In the genomic region with DNA sequence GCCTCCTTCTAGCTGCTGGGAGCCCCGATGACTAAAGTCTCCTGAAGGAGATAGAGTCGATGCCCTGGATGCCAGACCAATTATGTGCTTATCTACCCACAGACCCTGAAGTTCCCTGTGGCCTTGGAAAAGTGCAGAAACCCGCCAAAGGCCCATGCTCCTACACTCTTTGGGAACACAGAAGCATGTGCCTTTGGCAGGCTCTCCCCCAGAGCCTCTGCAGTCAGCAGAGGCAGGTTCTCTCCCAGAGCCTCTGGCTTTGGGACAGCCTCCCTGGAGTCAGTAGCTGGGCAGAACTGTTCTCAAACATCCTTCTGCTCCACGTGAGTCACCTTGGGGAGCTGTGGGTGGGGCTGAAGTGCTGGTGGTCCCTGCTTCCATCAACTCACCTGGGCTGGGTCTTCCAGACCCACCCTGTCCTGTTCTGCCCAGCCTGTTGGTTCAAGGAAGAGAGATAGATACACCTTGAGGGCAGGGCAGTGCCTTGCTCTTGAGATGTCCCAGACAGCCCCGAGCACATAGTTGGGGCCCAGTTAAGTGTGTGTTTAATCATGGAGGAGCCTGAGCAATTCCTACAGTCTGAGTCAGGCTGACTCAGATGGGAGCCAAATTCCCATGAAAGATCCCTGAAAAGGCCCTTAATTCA, we compare ENCODE assay signal across 13 cellular contexts. TPM values are rescaled to one million over a fixed set of nuclear protein-coding genes. Genes with fewer than 3 reads are reported as not detected.
DNase-seq lines count a peak whose midpoint lies in the region; ATAC-seq and TF ChIP-seq lines count a peak whose summit lies in the region.
"Had no signal": no experiment of that assay in that cellular context is flagged by ENCODE, and none has a peak within 500 bp of the region (broad histone marks: within the 10 kb centered on the region; RNA-seq: fewer than 3 reads in every experiment).

No MANE protein-coding gene starts in this region.

- H3K27ac ChIP-seq in body of pancreas, result peak overlapping the region; percentile 89 to 95 (median 92)
- no peak overlapping the region for H3K27ac ChIP-seq in CD4-positive, alpha-beta memory T cell (ENCODE audit: low read depth, low read length)

- intact Hi-C loops in body of pancreas (cut with DNase I), result no loop called here
- intact Hi-C loops in CD4-positive, alpha-beta memory T cell (cut with micrococcal nuclease), result no loop called here

- H3K36me3 ChIP-seq in body of pancreas (replicated peaks in 1 of 2; ENCODE audit: insufficient read depth in 1 of 2, low read depth in 2 of 2), result no peaks in the 10 kb centered on the region
- H3K36me3 ChIP-seq in CD4-positive, alpha-beta memory T cell (ENCODE audit: insufficient read depth, low read length), result no peaks in the 10 kb centered on the region

- ATAC-seq in stimulated activated naive CD8-positive, alpha-beta T cell treated with anti-CD3 and anti-CD28 coated beads, Interleukin-15, amount 100 ng/mL, for 72 hours, result no peak
- ATAC-seq in stimulated activated naive CD8-positive, alpha-beta T cell treated with anti-CD3 and anti-CD28 coated beads, Interleukin-15, Interleukin-2, amounts not matched to agents 100 U/mL and 50 U/mL, for 24 hours, result no peak
- ATAC-seq in body of pancreas (peak; percentile 39), HG03442 (IDR thresholded peaks at IDR 0.05; ENCODE audit: unreplicated experiment) (no peak)
- ATAC-seq: left cardiac atrium, right cardiac atrium had no signal

- H3K27me3 Mint-ChIP-seq in stimulated activated naive CD8-positive, alpha-beta T cell treated with anti-CD3 and anti-CD28 coated beads, Interleukin-15, amount 100 ng/mL, for 72 hours, result no peaks in the 10 kb centered on the region
- H3K27me3 Mint-ChIP-seq in CD4-positive, alpha-beta memory T cell, result peaks cover 0 to 1% of the 10 kb centered on the region in 2 donors
- no peaks in the 10 kb centered on the region for H3K27me3 Mint-ChIP-seq in activated T-cell treated with anti-CD3 and anti-CD28 coated beads, Interleukin-2, amount 50 U/mL, for 24 hours

- H3K27ac Mint-ChIP-seq in stimulated activated naive CD8-positive, alpha-beta T cell treated with anti-CD3 and anti-CD28 coated beads, Interleukin-15, amount 100 ng/mL, for 72 hours, result peak overlapping the region; percentile 12 to 26
- H3K27ac Mint-ChIP-seq in CD4-positive, alpha-beta memory T cell, result no peak overlapping the region
- H3K27ac Mint-ChIP-seq in activated T-cell treated with anti-CD3 and anti-CD28 coated beads, Interleukin-2, amount 50 U/mL, for 24 hours, result no peak overlapping the region

- H3K9me3 ChIP-seq in body of pancreas, result no peaks in the 10 kb centered on the region
- no peaks in the 10 kb centered on the region for H3K9me3 ChIP-seq in CD4-positive, alpha-beta memory T cell (ENCODE audit: control insufficient read depth in 1 of 2, low read length in 2 of 2)

- CTCF ChIA-PET in CD4-positive, alpha-beta memory T cell (lab: Charles Lee; ENCODE audit: partially characterized antibody), result interaction anchor here (1.1 to 9.9 kb wide), 2 partner anchors 22 to 50 kb away, joined by 3 to 244 read pairs; partner anchors contain the start of gene PNPO

- H3K4me3 Mint-ChIP-seq in stimulated activated naive CD8-positive, alpha-beta T cell treated with anti-CD3 and anti-CD28 coated beads, Interleukin-15, amount 100 ng/mL, for 72 hours, result no peak overlapping the region
- no peak overlapping the region for H3K4me3 Mint-ChIP-seq in CD4-positive, alpha-beta memory T cell
- H3K4me3 Mint-ChIP-seq in activated T-cell treated with anti-CD3 and anti-CD28 coated beads, Interleukin-2, amount 50 U/mL, for 24 hours, result no peak overlapping the region

- H3K4me3 ChIP-seq in body of pancreas, result no peak overlapping the region
- no peak overlapping the region for H3K4me3 ChIP-seq in CD4-positive, alpha-beta memory T cell (ENCODE audit: low read length in 2 of 2)

- WGBS in body of pancreas, 2 donors, result 3 to 19% methylated on average over 4 to 5 of the region's 5 CpGs

- TF ChIP-seq CTCF in body of pancreas (IDR thresholded peaks at IDR 0.05), result no peak

- H3K4me1 Mint-ChIP-seq in stimulated activated naive CD8-positive, alpha-beta T cell treated with anti-CD3 and anti-CD28 coated beads, Interleukin-15, amount 100 ng/mL, for 72 hours, result peaks cover 27% of the 10 kb centered on the region
- H3K4me1 Mint-ChIP-seq in CD4-positive, alpha-beta memory T cell, result peaks cover 15 to 30% (median 24%) of the 10 kb centered on the region in 4 donors
- peaks cover 24% of the 10 kb centered on the region for H3K4me1 Mint-ChIP-seq in activated T-cell treated with anti-CD3 and anti-CD28 coated beads, Interleukin-2, amount 50 U/mL, for 24 hours (ENCODE audit: low read depth)

- TF ChIP-seq POLR2A in body of pancreas (IDR thresholded peaks at IDR 0.05), result peak in 2 of 3 donors; percentile 57 to 64

- no peaks in the 10 kb centered on the region for H3K9me3 Mint-ChIP-seq in stimulated activated naive CD8-positive, alpha-beta T cell treated with anti-CD3 and anti-CD28 coated beads, Interleukin-15, amount 100 ng/mL, for 72 hours
- peaks cover 0 to 1% (median 0%) of the 10 kb centered on the region in 8 donors for H3K9me3 Mint-ChIP-seq in CD4-positive, alpha-beta memory T cell
- H3K9me3 Mint-ChIP-seq in activated T-cell treated with anti-CD3 and anti-CD28 coated beads, Interleukin-2, amount 50 U/mL, for 24 hours, result no peaks in the 10 kb centered on the region

- peaks cover 64% of the 10 kb centered on the region for H3K4me1 ChIP-seq in body of pancreas
- H3K4me1 ChIP-seq in CD4-positive, alpha-beta memory T cell (ENCODE audit: insufficient read depth, low read length), result peaks cover 26% of the 10 kb centered on the region

- no peaks in the 10 kb centered on the region for H3K27me3 ChIP-seq in body of pancreas
- H3K27me3 ChIP-seq in CD4-positive, alpha-beta memory T cell (ENCODE audit: insufficient read depth, low read length), result no peaks in the 10 kb centered on the region

- H3K36me3 Mint-ChIP-seq in CD4-positive, alpha-beta memory T cell, result peaks cover 0 to 4% of the 10 kb centered on the region in 2 donors
- peaks cover 14% of the 10 kb centered on the region for H3K36me3 Mint-ChIP-seq in activated T-cell treated with anti-CD3 and anti-CD28 coated beads, Interleukin-2, amount 50 U/mL, for 24 hours (ENCODE audit: low read depth)

- POLR2A ChIA-PET in CD4-positive, alpha-beta memory T cell (lab: Charles Lee; ENCODE audit: partially characterized antibody), result no interaction called here

- no peak for DNase-seq in stimulated activated naive CD8-positive, alpha-beta T cell treated with anti-CD3 and anti-CD28 coated beads, Interleukin-15, amount 100 ng/mL, for 72 hours
- DNase-seq in stimulated activated naive CD8-positive, alpha-beta T cell treated with anti-CD3 and anti-CD28 coated beads, Interleukin-15, Interleukin-2, amounts not matched to agents 100 U/mL and 50 U/mL, for 24 hours, result no peak
- peak; percentile 79 to 90 (median 86) for DNase-seq in body of pancreas
- peak; percentile 93 for DNase-seq in islet precursor cell
- DNase-seq in NCI-H2081 (lab: John Stamatoyannopoulos, UW), result no peak
- DNase-seq in CD4-positive, alpha-beta memory T cell, result no peak
- no peak for DNase-seq in activated T-cell treated with anti-CD3 and anti-CD28 coated beads, Interleukin-2, amount 50 U/mL, for 24 hours
- DNase-seq: activated CD4-positive, alpha-beta T cell treated with anti-CD3 and anti-CD28 coated beads for 1 hour; left cardiac atrium; NCI-H2171 treated with DMSO at 0.1 percent for 48 hours; right cardiac atrium; SHP77 had no signal

RNA-seq across cellular contexts. Expression of gene CDK5RAP3, which starts 3.2 kb away (rescaled TPM):
- 100 to 1,000 TPM; 209 to 588 TPM for total RNA-seq in body of pancreas
- 100 to 1,000 TPM; 340 to 343 TPM for total RNA-seq in CD4-positive, alpha-beta memory T cell
- 10 to 100 TPM; 75.1 to 99.2 TPM for polyA plus RNA-seq in CD4-positive, alpha-beta memory T cell

RNA-seq across cellular contexts. Expression of gene PRR15L, which starts 10.0 kb away (rescaled TPM):
- total RNA-seq in body of pancreas, result 10 to 100 TPM; 36.6 to 63.3 TPM
- total RNA-seq in CD4-positive, alpha-beta memory T cell, result not detected
- polyA plus RNA-seq in CD4-positive, alpha-beta memory T cell, result under 1 TPM in 1 of 2 donors, not detected in 1; 0.11 TPM
- total RNA-seq: right cardiac atrium had no signal
- polyA plus RNA-seq: right cardiac atrium had no signal

RNA-seq across cellular contexts. Expression of gene PNPO, which starts 26.4 kb away (rescaled TPM):
- 10 to 100 TPM; 27.8 to 55.4 TPM for total RNA-seq in body of pancreas
- total RNA-seq in CD4-positive, alpha-beta memory T cell, result 10 to 100 TPM; 12.1 TPM
- 10 to 100 TPM; 19.9 to 23.4 TPM for polyA plus RNA-seq in CD4-positive, alpha-beta memory T cell

Comparison
In these comparisons a context has a peak if more than half of its experiments do, and no peak if none do; other contexts are left out.
1. DNase-seq: peak in body of pancreas (4 of 4) and islet precursor cell (single experiment); none in stimulated activated naive CD8-positive, alpha-beta T cell treated with anti-CD3 and anti-CD28 coated beads, Interleukin-15, amount 100 ng/mL, for 72 hours (0 of 2), stimulated activated naive CD8-positive, alpha-beta T cell treated with anti-CD3 and anti-CD28 coated beads, Interleukin-15, Interleukin-2, amounts not matched to agents 100 U/mL and 50 U/mL, for 24 hours (single experiment), NCI-H2081 (0 of 2), CD4-positive, alpha-beta memory T cell (0 of 5) and activated T-cell treated with anti-CD3 and anti-CD28 coated beads, Interleukin-2, amount 50 U/mL, for 24 hours (single experiment).
2. H3K27ac Mint-ChIP-seq: peak in stimulated activated naive CD8-positive, alpha-beta T cell treated with anti-CD3 and anti-CD28 coated beads, Interleukin-15, amount 100 ng/mL, for 72 hours (2 of 2); none in CD4-positive, alpha-beta memory T cell (0 of 7) and activated T-cell treated with anti-CD3 and anti-CD28 coated beads, Interleukin-2, amount 50 U/mL, for 24 hours (single experiment).
3. RNA of gene PRR15L, which starts 10.0 kb away (total RNA-seq): 36.6 to 63.3 TPM in body of pancreas; not detected in CD4-positive, alpha-beta memory T cell; every median in the first group is over 10 times any median in the second.